In genomic region chr1:23957096-23957495, GRCh38 we compare ENCODE assay signal across 10 cellular contexts. TPM values are rescaled to one million over a fixed set of nuclear protein-coding genes. Genes with fewer than 3 reads are reported as not detected.
DNase-seq lines count a peak whose midpoint lies in the region; FAIRE-seq and TF ChIP-seq lines count a peak whose summit lies in the region.
"Had no signal": no experiment of that assay in that cellular context is flagged by ENCODE, and none has a peak within 500 bp of the region (broad histone marks: within the 10 kb centered on the region; RNA-seq: fewer than 3 reads in every experiment).

No MANE protein-coding gene starts in this region.

- peaks cover 21% of the 10 kb centered on the region for H4K20me1 ChIP-seq in astrocyte (ENCODE audit: insufficient read depth, low read length)

- H3K9me3 Mint-ChIP-seq in astrocyte (ENCODE audit: unreplicated experiment): peaks cover 1% of the 10 kb centered on the region

- H3K4me3 Mint-ChIP-seq in astrocyte (ENCODE audit: unreplicated experiment): peak overlapping the region; percentile 51

- DNase-seq in COLO668 (lab: John Stamatoyannopoulos, UW; ENCODE audit: unreplicated experiment): peak; percentile 55
- DNase-seq in NCI-H1694 (lab: John Stamatoyannopoulos, UW): peak; percentile 71
- DNase-seq in astrocyte (ENCODE audit: low read depth): no peak
- no peak for DNase-seq in retina
- no peak for DNase-seq in stimulated activated CD4-positive, alpha-beta T cell treated with anti-CD3 and anti-CD28 coated beads, Interleukin-2, amount 100 ng/mL, for 48 hours
- DNase-seq in GM12892 (ENCODE audit: insufficient read length): no peak
- DNase-seq in activated effector memory CD4-positive, alpha-beta T cell treated with anti-CD3 and anti-CD28 coated beads, Interleukin-2, amount 50 U/mL, for 16 hours: no peak
- DNase-seq: dermis blood vessel endothelial cell had no signal

- FAIRE-seq in astrocyte (lab: Jason Lieb, UNC) (no peak), GM12892 (lab: Jason Lieb, UNC) (no peak)

- peaks cover 25% of the 10 kb centered on the region for H3K79me2 ChIP-seq in astrocyte (ENCODE audit: insufficient read depth, low read length)

- no peak for TF ChIP-seq CTCF in astrocyte (IDR thresholded peaks at IDR 0.05; ENCODE audit: insufficient read depth, low read depth, low read length)

- H3K27ac Mint-ChIP-seq in astrocyte (ENCODE audit: unreplicated experiment): no peak overlapping the region

- peaks cover 6% of the 10 kb centered on the region for H3K36me3 Mint-ChIP-seq in astrocyte (ENCODE audit: low read depth, unreplicated experiment)

- no peaks in the 10 kb centered on the region for H3K27me3 ChIP-seq in astrocyte (ENCODE audit: insufficient read depth, low read length)
- H3K27me3 ChIP-seq in muscle layer of duodenum (ENCODE audit: low read depth, low read length): no peaks in the 10 kb centered on the region

- H3K4me1 ChIP-seq in astrocyte (ENCODE audit: insufficient read depth, low read length) (peaks cover 17% of the 10 kb centered on the region), muscle layer of duodenum (ENCODE audit: control insufficient read depth in 1 of 2, insufficient read depth in 2 of 2, low read length in 2 of 2) (peaks cover 7 to 25% of the 10 kb centered on the region in 2 donors)

- H3K4me2 ChIP-seq in astrocyte (ENCODE audit: low read length): no peak overlapping the region

- H3K27me3 Mint-ChIP-seq in astrocyte (ENCODE audit: low read depth, unreplicated experiment): no peaks in the 10 kb centered on the region

- no peak overlapping the region for H2AFZ ChIP-seq in astrocyte (ENCODE audit: low read depth, low read length)

- H3K9me3 ChIP-seq in astrocyte (ENCODE audit: insufficient read depth, low read depth, low read length) (no peaks in the 10 kb centered on the region), muscle layer of duodenum (ENCODE audit: control insufficient read depth in 1 of 2, low read length in 2 of 2) (no peaks in the 10 kb centered on the region)

- TF ChIP-seq POLR2A in GM12892 (IDR thresholded peaks at IDR 0.05; ENCODE audit: low read depth, low read length): no peak

- H3K9ac ChIP-seq in astrocyte (ENCODE audit: low read length): no peak overlapping the region

- H3K27ac ChIP-seq in astrocyte (ENCODE audit: low read depth, low read length) (no peak overlapping the region), muscle layer of duodenum (ENCODE audit: low read length) (peak overlapping the region; percentile 49)

- H3K4me3 ChIP-seq in astrocyte (ENCODE audit: insufficient read depth, low read depth, low read length): no peak overlapping the region
- H3K4me3 ChIP-seq in muscle layer of duodenum (ENCODE audit: low read depth in 1 of 2, low read length in 2 of 2): no peak overlapping the region

- H3K36me3 ChIP-seq in astrocyte (ENCODE audit: insufficient read depth, low read length): peaks cover 9% of the 10 kb centered on the region
- peaks cover 0 to 11% of the 10 kb centered on the region in 2 donors for H3K36me3 ChIP-seq in muscle layer of duodenum (ENCODE audit: control insufficient read depth in 1 of 2, insufficient read depth in 2 of 2, low read length in 2 of 2)

- H3K4me1 Mint-ChIP-seq in astrocyte (ENCODE audit: low read depth, unreplicated experiment): peaks cover 30% of the 10 kb centered on the region

RNA-seq across cellular contexts. Expression of gene PNRC2, which starts 2.5 kb away (rescaled TPM):
- 57.8 and 83.8 TPM in 2 replicates for total RNA-seq in astrocyte
- polyA plus RNA-seq in GM12892 (2012; ENCODE audit: missing spikeins): 112 TPM

RNA-seq across cellular contexts. Expression of gene SRSF10, which starts 23.0 kb away (rescaled TPM):
- 90.0 and 92.4 TPM in 2 replicates for total RNA-seq in astrocyte
- 157 TPM for polyA plus RNA-seq in GM12892 (2012; ENCODE audit: missing spikeins)

RNA-seq across cellular contexts. Expression of gene CNR2, which starts 43.9 kb away (rescaled TPM):
- total RNA-seq in astrocyte: not detected in 2 replicates
- polyA plus RNA-seq in GM12892 (2012; ENCODE audit: missing spikeins): 5.2 TPM
- total RNA-seq: dermis blood vessel endothelial cell, M059J had no signal

Comparison
In these comparisons a context has a peak if more than half of its experiments do, and no peak if none do; other contexts are left out.
1. DNase-seq: peak in COLO668 (single experiment) and NCI-H1694 (single experiment); none in astrocyte (single experiment), retina (single experiment), stimulated activated CD4-positive, alpha-beta T cell treated with anti-CD3 and anti-CD28 coated beads, Interleukin-2, amount 100 ng/mL, for 48 hours (0 of 2), GM12892 (single experiment) and activated effector memory CD4-positive, alpha-beta T cell treated with anti-CD3 and anti-CD28 coated beads, Interleukin-2, amount 50 U/mL, for 16 hours (single experiment).